In the genomic region with DNA sequence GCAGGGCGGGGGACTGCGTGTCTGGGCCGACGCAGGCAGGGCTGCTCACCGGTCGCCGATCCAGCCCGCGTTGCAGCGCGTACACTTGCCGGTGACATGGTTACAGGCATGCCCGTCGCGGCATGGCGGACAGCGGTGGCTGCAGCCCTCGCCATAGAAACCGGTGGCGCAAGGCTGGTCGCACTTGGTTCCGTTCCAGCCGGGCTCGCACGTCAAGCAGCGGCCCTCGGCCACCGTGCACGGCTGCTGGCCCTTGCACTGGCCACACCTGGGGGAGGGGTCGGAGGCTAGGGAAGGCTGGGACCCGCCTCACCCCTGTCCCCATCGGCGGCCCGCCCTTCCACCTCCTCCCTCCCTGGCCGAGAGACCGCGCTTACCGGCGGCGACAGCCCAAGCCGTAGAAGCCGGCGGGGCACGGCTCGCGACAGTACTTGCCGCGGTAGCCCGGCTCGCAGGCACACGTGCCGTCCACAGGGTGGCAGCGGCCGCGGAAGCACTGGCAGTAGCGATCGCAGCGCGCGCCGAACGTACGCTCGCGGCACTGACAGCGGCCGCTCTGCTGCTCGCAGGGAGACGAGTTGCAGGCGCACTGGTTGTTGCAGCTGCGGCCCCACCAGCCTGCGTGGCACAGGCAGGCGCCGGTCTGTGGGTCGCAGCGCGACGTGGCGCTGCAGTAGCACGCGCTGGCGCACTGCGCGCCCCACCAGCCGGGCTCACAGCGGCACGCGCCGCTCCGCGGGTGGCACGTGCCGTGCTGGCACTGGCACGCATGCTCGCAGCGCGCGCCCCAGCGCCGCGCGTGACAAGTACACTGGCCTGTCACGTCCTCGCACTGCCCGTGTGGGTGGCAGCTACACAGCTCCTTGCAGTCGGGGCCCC, we compare ENCODE assay signal across 8 cellular contexts.
DNase-seq lines count a peak whose midpoint lies in the region; ATAC-seq and TF ChIP-seq lines count a peak whose summit lies in the region.

No MANE protein-coding gene starts in this region.

- ATAC-seq in HG03442 (IDR thresholded peaks at IDR 0.05; ENCODE audit: unreplicated experiment) (no peak), GM21360 (IDR thresholded peaks at IDR 0.05; ENCODE audit: unreplicated experiment) (no peak)

- DNase-seq in NOMO-1 (lab: John Stamatoyannopoulos, UW; ENCODE audit: unreplicated experiment in 2 of 2) (peak; percentile 43 to 60), NCI-H2029 (lab: John Stamatoyannopoulos, UW) (no peak)
- peak; percentile 40 to 46 for DNase-seq in stimulated activated CD4-positive, alpha-beta T cell treated with anti-CD3 and anti-CD28 coated beads, Interleukin-15, amount 100 ng/mL, for 48 hours (ENCODE audit: low read depth in 2 of 2)

- no peaks in the 10 kb centered on the region for H3K9me3 Mint-ChIP-seq in activated naive CD8-positive, alpha-beta T cell (ENCODE audit: low read depth)

- no peak overlapping the region for H3K27ac Mint-ChIP-seq in activated naive CD8-positive, alpha-beta T cell

- peak overlapping the region; percentile 24 for H3K4me3 ChIP-seq in iPS-11a (ENCODE audit: low read depth, low read length)

- H3K4me3 Mint-ChIP-seq in activated naive CD8-positive, alpha-beta T cell = peak overlapping the region; percentile 87

- H3K4me1 Mint-ChIP-seq in activated naive CD8-positive, alpha-beta T cell (ENCODE audit: low read depth) = peaks cover 17% of the 10 kb centered on the region

- TF ChIP-seq CTCF in GM12873 (IDR thresholded peaks at IDR 0.05; ENCODE audit: insufficient read depth, low read depth, low read length, missing control alignments) = peak; percentile 42

- H3K27me3 Mint-ChIP-seq in activated naive CD8-positive, alpha-beta T cell = peaks cover 27% of the 10 kb centered on the region

- no peaks in the 10 kb centered on the region for H3K36me3 Mint-ChIP-seq in activated naive CD8-positive, alpha-beta T cell
